ENCODE assay signal across 1 cellular context in the genomic region with DNA sequence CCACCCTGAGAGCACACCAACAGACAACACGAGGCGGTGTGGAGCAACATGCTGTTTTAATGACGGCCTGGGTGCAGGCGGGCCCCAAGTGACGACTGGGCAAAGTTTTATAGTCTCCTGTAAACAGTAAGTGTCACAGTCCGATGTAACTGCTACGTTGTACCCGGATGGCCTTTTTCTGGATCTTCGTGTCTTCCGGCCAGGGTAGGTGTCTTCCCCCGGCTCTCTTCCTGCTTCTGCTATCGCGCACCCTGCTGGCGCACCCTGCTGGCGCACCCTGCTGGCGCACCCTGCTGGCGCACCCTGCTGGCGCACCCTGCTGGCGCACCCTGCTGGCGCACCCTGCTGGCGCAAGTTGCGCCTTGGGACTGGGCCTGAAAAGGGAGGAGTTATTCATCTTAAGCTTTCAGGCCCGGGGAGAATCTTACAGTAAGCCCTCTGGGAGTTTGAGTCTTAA.
TF ChIP-seq lines count a peak whose summit lies in the region.

No MANE protein-coding gene starts in this region.

TF ChIP-seq in K562, 482 proteins besides CTCF, POLR2A, EP300 and RAD21 (continued from another document and continues in another):
- TF ChIP-seq, protein P1, sequence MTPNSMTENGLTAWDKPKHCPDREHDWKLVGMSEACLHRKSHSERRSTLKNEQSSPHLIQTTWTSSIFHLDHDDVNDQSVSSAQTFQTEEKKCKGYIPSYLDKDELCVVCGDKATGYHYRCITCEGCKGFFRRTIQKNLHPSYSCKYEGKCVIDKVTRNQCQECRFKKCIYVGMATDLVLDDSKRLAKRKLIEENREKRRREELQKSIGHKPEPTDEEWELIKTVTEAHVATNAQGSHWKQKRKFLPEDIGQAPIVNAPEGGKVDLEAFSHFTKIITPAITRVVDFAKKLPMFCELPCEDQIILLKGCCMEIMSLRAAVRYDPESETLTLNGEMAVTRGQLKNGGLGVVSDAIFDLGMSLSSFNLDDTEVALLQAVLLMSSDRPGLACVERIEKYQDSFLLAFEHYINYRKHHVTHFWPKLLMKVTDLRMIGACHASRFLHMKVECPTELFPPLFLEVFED (CRISPR knock-in tag; conservative IDR thresholded peaks at IDR 0.05) = no peak
- TF ChIP-seq RNF2 (IDR thresholded peaks at IDR 0.05) (no peak), GABPA (tag; conservative IDR thresholded peaks at IDR 0.05; ENCODE audit: low read depth) (peak; percentile 69), NRF1 (conservative IDR thresholded peaks at IDR 0.05 in 1 of 2, IDR thresholded peaks at IDR 0.05 in 1 of 2) (peak; percentile 88 to 90), ATF1 (CRISPR knock-in tag; IDR thresholded peaks at IDR 0.05) (no peak), ATF1 (tag; IDR thresholded peaks at IDR 0.05) (peak; percentile 48), SMAD2 (IDR thresholded peaks at IDR 0.05; ENCODE audit: low read depth, low read length) (no peak), CREM (IDR thresholded peaks at IDR 0.05; ENCODE audit: low read depth) (peak; percentile 63), FOXJ3 (CRISPR knock-in tag; IDR thresholded peaks at IDR 0.05) (no peak), CBX5 (IDR thresholded peaks at IDR 0.05; ENCODE audit: borderline replicate concordance, low read depth) (no peak), KLF13 (tag; IDR thresholded peaks at IDR 0.05; ENCODE audit: borderline replicate concordance, low read depth) (no peak), ZSCAN32 (CRISPR knock-in tag; IDR thresholded peaks at IDR 0.05) (no peak), ZBED1 (IDR thresholded peaks at IDR 0.05) (no peak), WHSC1 (IDR thresholded peaks at IDR 0.05; ENCODE audit: low read length) (no peak), ZNF695 (CRISPR knock-in tag; IDR thresholded peaks at IDR 0.05) (no peak), KDM1A (IDR thresholded peaks at IDR 0.05) (no peak), ZNF274 (IDR thresholded peaks at IDR 0.05; ENCODE audit: borderline replicate concordance, low read depth, low read length) (no peak), SREBF1 (IDR thresholded peaks at IDR 0.05; ENCODE audit: borderline replicate concordance, low read depth, low read length) (no peak), NONO (IDR thresholded peaks at IDR 0.05; ENCODE audit: low read depth in 2 of 2, low read length in 1 of 2) (no peak), THRAP3 (IDR thresholded peaks at IDR 0.05; ENCODE audit: borderline replicate concordance) (no peak), NFYB (IDR thresholded peaks at IDR 0.05; ENCODE audit: extremely low read depth, insufficient read length) (no peak), SNRNP70 (optimal IDR thresholded peaks at IDR 0.05; ENCODE audit: low read depth, low read length) (no peak), HMGN3 (IDR thresholded peaks at IDR 0.05; ENCODE audit: borderline replicate concordance, extremely low read depth, insufficient read length, low read depth, low read length) (no peak), NFE2L1 (tag; IDR thresholded peaks at IDR 0.05; ENCODE audit: borderline replicate concordance, low read depth) (no peak), STAG1 (CRISPR knock-in tag; IDR thresholded peaks at IDR 0.05; ENCODE audit: borderline replicate concordance) (no peak), BHLHE40 (IDR thresholded peaks at IDR 0.05; ENCODE audit: low read length) (no peak)
- TF ChIP-seq, protein P2, sequence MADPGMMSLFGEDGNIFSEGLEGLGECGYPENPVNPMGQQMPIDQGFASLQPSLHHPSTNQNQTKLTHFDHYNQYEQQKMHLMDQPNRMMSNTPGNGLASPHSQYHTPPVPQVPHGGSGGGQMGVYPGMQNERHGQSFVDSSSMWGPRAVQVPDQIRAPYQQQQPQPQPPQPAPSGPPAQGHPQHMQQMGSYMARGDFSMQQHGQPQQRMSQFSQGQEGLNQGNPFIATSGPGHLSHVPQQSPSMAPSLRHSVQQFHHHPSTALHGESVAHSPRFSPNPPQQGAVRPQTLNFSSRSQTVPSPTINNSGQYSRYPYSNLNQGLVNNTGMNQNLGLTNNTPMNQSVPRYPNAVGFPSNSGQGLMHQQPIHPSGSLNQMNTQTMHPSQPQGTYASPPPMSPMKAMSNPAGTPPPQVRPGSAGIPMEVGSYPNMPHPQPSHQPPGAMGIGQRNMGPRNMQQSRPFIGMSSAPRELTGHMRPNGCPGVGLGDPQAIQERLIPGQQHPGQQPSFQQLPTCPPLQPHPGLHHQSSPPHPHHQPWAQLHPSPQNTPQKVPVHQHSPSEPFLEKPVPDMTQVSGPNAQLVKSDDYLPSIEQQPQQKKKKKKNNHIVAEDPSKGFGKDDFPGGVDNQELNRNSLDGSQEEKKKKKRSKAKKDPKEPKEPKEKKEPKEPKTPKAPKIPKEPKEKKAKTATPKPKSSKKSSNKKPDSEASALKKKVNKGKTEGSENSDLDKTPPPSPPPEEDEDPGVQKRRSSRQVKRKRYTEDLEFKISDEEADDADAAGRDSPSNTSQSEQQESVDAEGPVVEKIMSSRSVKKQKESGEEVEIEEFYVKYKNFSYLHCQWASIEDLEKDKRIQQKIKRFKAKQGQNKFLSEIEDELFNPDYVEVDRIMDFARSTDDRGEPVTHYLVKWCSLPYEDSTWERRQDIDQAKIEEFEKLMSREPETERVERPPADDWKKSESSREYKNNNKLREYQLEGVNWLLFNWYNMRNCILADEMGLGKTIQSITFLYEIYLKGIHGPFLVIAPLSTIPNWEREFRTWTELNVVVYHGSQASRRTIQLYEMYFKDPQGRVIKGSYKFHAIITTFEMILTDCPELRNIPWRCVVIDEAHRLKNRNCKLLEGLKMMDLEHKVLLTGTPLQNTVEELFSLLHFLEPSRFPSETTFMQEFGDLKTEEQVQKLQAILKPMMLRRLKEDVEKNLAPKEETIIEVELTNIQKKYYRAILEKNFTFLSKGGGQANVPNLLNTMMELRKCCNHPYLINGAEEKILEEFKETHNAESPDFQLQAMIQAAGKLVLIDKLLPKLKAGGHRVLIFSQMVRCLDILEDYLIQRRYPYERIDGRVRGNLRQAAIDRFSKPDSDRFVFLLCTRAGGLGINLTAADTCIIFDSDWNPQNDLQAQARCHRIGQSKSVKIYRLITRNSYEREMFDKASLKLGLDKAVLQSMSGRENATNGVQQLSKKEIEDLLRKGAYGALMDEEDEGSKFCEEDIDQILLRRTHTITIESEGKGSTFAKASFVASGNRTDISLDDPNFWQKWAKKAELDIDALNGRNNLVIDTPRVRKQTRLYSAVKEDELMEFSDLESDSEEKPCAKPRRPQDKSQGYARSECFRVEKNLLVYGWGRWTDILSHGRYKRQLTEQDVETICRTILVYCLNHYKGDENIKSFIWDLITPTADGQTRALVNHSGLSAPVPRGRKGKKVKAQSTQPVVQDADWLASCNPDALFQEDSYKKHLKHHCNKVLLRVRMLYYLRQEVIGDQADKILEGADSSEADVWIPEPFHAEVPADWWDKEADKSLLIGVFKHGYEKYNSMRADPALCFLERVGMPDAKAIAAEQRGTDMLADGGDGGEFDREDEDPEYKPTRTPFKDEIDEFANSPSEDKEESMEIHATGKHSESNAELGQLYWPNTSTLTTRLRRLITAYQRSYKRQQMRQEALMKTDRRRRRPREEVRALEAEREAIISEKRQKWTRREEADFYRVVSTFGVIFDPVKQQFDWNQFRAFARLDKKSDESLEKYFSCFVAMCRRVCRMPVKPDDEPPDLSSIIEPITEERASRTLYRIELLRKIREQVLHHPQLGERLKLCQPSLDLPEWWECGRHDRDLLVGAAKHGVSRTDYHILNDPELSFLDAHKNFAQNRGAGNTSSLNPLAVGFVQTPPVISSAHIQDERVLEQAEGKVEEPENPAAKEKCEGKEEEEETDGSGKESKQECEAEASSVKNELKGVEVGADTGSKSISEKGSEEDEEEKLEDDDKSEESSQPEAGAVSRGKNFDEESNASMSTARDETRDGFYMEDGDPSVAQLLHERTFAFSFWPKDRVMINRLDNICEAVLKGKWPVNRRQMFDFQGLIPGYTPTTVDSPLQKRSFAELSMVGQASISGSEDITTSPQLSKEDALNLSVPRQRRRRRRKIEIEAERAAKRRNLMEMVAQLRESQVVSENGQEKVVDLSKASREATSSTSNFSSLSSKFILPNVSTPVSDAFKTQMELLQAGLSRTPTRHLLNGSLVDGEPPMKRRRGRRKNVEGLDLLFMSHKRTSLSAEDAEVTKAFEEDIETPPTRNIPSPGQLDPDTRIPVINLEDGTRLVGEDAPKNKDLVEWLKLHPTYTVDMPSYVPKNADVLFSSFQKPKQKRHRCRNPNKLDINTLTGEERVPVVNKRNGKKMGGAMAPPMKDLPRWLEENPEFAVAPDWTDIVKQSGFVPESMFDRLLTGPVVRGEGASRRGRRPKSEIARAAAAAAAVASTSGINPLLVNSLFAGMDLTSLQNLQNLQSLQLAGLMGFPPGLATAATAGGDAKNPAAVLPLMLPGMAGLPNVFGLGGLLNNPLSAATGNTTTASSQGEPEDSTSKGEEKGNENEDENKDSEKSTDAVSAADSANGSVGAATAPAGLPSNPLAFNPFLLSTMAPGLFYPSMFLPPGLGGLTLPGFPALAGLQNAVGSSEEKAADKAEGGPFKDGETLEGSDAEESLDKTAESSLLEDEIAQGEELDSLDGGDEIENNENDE (IDR thresholded peaks at IDR 0.05; ENCODE audit: low read depth, low read length) = no peak
- TF ChIP-seq, protein P3, sequence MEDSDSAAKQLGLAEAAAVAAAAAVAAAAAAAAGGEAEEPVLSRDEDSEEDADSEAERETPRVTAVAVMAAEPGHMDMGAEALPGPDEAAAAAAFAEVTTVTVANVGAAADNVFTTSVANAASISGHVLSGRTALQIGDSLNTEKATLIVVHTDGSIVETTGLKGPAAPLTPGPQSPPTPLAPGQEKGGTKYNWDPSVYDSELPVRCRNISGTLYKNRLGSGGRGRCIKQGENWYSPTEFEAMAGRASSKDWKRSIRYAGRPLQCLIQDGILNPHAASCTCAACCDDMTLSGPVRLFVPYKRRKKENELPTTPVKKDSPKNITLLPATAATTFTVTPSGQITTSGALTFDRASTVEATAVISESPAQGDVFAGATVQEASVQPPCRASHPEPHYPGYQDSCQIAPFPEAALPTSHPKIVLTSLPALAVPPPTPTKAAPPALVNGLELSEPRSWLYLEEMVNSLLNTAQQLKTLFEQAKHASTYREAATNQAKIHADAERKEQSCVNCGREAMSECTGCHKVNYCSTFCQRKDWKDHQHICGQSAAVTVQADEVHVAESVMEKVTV (CRISPR knock-in tag; IDR thresholded peaks at IDR 0.05) = 0 out of 2 replicates have a peak, but pooled peaks have one; percentile 15
- TF ChIP-seq, protein P4, sequence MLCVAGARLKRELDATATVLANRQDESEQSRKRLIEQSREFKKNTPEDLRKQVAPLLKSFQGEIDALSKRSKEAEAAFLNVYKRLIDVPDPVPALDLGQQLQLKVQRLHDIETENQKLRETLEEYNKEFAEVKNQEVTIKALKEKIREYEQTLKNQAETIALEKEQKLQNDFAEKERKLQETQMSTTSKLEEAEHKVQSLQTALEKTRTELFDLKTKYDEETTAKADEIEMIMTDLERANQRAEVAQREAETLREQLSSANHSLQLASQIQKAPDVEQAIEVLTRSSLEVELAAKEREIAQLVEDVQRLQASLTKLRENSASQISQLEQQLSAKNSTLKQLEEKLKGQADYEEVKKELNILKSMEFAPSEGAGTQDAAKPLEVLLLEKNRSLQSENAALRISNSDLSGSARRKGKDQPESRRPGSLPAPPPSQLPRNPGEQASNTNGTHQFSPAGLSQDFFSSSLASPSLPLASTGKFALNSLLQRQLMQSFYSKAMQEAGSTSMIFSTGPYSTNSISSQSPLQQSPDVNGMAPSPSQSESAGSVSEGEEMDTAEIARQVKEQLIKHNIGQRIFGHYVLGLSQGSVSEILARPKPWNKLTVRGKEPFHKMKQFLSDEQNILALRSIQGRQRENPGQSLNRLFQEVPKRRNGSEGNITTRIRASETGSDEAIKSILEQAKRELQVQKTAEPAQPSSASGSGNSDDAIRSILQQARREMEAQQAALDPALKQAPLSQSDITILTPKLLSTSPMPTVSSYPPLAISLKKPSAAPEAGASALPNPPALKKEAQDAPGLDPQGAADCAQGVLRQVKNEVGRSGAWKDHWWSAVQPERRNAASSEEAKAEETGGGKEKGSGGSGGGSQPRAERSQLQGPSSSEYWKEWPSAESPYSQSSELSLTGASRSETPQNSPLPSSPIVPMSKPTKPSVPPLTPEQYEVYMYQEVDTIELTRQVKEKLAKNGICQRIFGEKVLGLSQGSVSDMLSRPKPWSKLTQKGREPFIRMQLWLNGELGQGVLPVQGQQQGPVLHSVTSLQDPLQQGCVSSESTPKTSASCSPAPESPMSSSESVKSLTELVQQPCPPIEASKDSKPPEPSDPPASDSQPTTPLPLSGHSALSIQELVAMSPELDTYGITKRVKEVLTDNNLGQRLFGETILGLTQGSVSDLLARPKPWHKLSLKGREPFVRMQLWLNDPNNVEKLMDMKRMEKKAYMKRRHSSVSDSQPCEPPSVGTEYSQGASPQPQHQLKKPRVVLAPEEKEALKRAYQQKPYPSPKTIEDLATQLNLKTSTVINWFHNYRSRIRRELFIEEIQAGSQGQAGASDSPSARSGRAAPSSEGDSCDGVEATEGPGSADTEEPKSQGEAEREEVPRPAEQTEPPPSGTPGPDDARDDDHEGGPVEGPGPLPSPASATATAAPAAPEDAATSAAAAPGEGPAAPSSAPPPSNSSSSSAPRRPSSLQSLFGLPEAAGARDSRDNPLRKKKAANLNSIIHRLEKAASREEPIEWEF (CRISPR knock-in tag; IDR thresholded peaks at IDR 0.05) = no peak
- TF ChIP-seq, protein P5, sequence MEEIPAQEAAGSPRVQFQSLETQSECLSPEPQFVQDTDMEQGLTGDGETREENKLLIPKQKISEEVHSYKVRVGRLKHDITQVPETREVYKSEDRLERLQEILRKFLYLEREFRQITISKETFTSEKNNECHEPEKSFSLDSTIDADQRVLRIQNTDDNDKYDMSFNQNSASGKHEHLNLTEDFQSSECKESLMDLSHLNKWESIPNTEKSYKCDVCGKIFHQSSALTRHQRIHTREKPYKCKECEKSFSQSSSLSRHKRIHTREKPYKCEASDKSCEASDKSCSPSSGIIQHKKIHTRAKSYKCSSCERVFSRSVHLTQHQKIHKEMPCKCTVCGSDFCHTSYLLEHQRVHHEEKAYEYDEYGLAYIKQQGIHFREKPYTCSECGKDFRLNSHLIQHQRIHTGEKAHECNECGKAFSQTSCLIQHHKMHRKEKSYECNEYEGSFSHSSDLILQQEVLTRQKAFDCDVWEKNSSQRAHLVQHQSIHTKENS (CRISPR knock-in tag; IDR thresholded peaks at IDR 0.05) = no peak
- TF ChIP-seq, protein P6, sequence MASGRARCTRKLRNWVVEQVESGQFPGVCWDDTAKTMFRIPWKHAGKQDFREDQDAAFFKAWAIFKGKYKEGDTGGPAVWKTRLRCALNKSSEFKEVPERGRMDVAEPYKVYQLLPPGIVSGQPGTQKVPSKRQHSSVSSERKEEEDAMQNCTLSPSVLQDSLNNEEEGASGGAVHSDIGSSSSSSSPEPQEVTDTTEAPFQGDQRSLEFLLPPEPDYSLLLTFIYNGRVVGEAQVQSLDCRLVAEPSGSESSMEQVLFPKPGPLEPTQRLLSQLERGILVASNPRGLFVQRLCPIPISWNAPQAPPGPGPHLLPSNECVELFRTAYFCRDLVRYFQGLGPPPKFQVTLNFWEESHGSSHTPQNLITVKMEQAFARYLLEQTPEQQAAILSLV (tag; IDR thresholded peaks at IDR 0.05) = no peak
- TF ChIP-seq, protein P7, sequence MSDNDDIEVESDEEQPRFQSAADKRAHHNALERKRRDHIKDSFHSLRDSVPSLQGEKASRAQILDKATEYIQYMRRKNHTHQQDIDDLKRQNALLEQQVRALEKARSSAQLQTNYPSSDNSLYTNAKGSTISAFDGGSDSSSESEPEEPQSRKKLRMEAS (CRISPR knock-in tag; IDR thresholded peaks at IDR 0.05) = no peak
- TF ChIP-seq, protein P8, sequence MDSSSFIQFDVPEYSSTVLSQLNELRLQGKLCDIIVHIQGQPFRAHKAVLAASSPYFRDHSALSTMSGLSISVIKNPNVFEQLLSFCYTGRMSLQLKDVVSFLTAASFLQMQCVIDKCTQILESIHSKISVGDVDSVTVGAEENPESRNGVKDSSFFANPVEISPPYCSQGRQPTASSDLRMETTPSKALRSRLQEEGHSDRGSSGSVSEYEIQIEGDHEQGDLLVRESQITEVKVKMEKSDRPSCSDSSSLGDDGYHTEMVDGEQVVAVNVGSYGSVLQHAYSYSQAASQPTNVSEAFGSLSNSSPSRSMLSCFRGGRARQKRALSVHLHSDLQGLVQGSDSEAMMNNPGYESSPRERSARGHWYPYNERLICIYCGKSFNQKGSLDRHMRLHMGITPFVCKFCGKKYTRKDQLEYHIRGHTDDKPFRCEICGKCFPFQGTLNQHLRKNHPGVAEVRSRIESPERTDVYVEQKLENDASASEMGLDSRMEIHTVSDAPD (CRISPR knock-in tag; IDR thresholded peaks at IDR 0.05) = no peak
